Comparison of ENCODE assay signal across 1 cellular context in the genomic region with DNA sequence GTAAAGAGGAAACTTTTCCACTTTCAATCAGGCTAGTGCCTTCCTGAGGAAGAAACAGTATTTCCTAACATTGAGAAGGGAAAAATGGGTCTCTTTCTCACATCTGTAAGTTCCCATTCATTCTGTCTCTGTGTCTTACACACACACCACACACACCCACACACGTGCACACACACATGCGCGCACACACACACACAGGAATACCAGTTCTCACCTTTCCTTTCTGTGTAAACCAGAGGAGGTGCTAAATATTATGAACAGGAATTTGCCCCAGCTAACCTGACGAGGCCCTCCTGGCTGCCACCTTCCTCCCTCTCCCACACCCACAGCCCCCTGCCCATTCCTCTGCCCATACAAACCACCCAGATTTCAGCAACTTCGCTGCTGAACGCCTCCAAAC.
A peak's percentile ranks its signal among the peaks of the same experiment; 100 is the strongest.
TF ChIP-seq lines count a peak whose summit lies in the region.

No MANE protein-coding gene starts in this region.

TF ChIP-seq in GM12878, 131 proteins besides CTCF, POLR2A, EP300 and RAD21 (continued from another document):
- TF ChIP-seq, protein P1, sequence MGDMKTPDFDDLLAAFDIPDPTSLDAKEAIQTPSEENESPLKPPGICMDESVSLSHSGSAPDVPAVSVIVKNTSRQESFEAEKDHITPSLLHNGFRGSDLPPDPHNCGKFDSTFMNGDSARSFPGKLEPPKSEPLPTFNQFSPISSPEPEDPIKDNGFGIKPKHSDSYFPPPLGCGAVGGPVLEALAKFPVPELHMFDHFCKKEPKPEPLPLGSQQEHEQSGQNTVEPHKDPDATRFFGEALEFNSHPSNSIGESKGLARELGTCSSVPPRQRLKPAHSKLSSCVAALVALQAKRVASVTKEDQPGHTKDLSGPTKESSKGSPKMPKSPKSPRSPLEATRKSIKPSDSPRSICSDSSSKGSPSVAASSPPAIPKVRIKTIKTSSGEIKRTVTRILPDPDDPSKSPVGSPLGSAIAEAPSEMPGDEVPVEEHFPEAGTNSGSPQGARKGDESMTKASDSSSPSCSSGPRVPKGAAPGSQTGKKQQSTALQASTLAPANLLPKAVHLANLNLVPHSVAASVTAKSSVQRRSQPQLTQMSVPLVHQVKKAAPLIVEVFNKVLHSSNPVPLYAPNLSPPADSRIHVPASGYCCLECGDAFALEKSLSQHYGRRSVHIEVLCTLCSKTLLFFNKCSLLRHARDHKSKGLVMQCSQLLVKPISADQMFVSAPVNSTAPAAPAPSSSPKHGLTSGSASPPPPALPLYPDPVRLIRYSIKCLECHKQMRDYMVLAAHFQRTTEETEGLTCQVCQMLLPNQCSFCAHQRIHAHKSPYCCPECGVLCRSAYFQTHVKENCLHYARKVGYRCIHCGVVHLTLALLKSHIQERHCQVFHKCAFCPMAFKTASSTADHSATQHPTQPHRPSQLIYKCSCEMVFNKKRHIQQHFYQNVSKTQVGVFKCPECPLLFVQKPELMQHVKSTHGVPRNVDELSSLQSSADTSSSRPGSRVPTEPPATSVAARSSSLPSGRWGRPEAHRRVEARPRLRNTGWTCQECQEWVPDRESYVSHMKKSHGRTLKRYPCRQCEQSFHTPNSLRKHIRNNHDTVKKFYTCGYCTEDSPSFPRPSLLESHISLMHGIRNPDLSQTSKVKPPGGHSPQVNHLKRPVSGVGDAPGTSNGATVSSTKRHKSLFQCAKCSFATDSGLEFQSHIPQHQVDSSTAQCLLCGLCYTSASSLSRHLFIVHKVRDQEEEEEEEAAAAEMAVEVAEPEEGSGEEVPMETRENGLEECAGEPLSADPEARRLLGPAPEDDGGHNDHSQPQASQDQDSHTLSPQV (IDR thresholded peaks at IDR 0.05): no peak
- TF ChIP-seq BHLHE40 (IDR thresholded peaks at IDR 0.05; ENCODE audit: borderline replicate concordance in 1 of 2, low read depth in 2 of 2, low read length in 1 of 2) (peak; percentile 4 to 25; a peak in 1 of 4 replicates), IKZF1 (conservative IDR thresholded peaks at IDR 0.05) (peak; percentile 5; the same call in 1 of the 2 replicates), RUNX3 (IDR thresholded peaks at IDR 0.05; ENCODE audit: low read length) (no peak), POLR2AphosphoS2 (IDR thresholded peaks at IDR 0.05; ENCODE audit: low read depth, low read length) (no peak), ZNF217 (IDR thresholded peaks at IDR 0.05) (no peak), YBX1 (IDR thresholded peaks at IDR 0.05) (no peak), KDM1A (IDR thresholded peaks at IDR 0.05; ENCODE audit: borderline replicate concordance) (no peak), ZNF622 (IDR thresholded peaks at IDR 0.05) (no peak)
- TF ChIP-seq, protein P2, sequence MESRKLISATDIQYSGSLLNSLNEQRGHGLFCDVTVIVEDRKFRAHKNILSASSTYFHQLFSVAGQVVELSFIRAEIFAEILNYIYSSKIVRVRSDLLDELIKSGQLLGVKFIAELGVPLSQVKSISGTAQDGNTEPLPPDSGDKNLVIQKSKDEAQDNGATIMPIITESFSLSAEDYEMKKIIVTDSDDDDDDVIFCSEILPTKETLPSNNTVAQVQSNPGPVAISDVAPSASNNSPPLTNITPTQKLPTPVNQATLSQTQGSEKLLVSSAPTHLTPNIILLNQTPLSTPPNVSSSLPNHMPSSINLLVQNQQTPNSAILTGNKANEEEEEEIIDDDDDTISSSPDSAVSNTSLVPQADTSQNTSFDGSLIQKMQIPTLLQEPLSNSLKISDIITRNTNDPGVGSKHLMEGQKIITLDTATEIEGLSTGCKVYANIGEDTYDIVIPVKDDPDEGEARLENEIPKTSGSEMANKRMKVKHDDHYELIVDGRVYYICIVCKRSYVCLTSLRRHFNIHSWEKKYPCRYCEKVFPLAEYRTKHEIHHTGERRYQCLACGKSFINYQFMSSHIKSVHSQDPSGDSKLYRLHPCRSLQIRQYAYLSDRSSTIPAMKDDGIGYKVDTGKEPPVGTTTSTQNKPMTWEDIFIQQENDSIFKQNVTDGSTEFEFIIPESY (IDR thresholded peaks at IDR 0.05): no peak
- TF ChIP-seq, protein P3, sequence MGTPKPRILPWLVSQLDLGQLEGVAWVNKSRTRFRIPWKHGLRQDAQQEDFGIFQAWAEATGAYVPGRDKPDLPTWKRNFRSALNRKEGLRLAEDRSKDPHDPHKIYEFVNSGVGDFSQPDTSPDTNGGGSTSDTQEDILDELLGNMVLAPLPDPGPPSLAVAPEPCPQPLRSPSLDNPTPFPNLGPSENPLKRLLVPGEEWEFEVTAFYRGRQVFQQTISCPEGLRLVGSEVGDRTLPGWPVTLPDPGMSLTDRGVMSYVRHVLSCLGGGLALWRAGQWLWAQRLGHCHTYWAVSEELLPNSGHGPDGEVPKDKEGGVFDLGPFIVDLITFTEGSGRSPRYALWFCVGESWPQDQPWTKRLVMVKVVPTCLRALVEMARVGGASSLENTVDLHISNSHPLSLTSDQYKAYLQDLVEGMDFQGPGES (IDR thresholded peaks at IDR 0.05): no peak
